ENCODE assay signal across 8 cellular contexts in the genomic region with DNA sequence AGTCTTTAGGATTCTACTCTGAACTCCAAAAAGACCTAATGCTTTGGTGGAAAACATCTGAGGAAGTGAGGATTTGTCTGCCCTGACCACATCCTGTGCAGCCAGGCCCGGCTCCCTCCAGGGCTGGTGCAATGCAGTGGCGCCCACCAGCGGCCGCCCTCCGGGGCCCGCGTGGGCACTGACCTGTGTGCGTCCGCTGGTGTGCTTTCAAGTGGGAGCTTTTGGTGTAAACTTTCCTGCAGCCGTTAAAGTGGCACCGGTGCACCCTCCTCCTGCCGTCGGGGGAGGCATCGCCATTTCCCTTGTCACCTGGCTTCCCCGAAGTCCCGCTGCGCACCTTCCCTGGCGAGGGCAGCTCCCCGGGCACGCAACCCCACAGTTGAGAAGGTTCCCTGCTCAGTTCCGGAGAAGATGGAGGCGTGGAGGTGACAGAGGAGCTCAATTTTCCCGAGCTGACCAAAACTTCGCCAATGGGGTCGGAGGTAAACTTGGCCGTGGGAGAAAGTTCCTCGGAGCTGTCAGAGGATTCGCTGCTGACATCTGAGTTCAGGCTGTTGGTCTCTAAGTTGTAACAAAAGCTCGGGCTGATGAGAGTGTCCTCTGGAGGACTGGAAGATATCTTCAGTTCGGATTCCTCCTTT. TPM values are rescaled to one million over a fixed set of nuclear protein-coding genes. Genes with fewer than 3 reads are reported as not detected.
A peak's percentile ranks its signal among the peaks of the same experiment; 100 is the strongest.
DNase-seq lines count a peak whose midpoint lies in the region; ATAC-seq and TF ChIP-seq lines count a peak whose summit lies in the region.

No MANE protein-coding gene starts in this region.

- H3K9me3 Mint-ChIP-seq in activated T-helper 1 cell treated with anti-CD3 and anti-CD28 coated beads, Interleukin-12 subunit alpha, Interleukin-12 subunit beta, Interleukin-2, Interleukin-4 antibody, amounts not matched to agents 30 ng/mL and 10 ng/mL and 1 ng/mL, durations not matched to agents 14 hours and 24 hours and 36 hours: no peaks in the 10 kb centered on the region

- POLR2A ChIA-PET in BJ (lab: Charles Lee): interaction anchor here (0.5 kb wide), 1 partner anchor 563 kb away, joined by 3 read pairs; no protein-coding TSS in a partner anchor

- peaks cover 75% of the 10 kb centered on the region for H3K4me1 Mint-ChIP-seq in activated T-helper 1 cell treated with anti-CD3 and anti-CD28 coated beads, Interleukin-12 subunit alpha, Interleukin-12 subunit beta, Interleukin-2, Interleukin-4 antibody, amounts not matched to agents 30 ng/mL and 10 ng/mL and 1 ng/mL, durations not matched to agents 14 hours and 24 hours and 36 hours (ENCODE audit: low read depth)

- CTCF ChIA-PET in BJ (lab: Yijun Ruan, JAX): interaction anchor here (0.7 to 2.0 kb wide), 4 partner anchors 39 to 881 kb away, joined by 3 to 4 read pairs (median 3); no protein-coding TSS in a partner anchor

- no peaks in the 10 kb centered on the region for H3K27me3 ChIP-seq in BJ (ENCODE audit: control insufficient read depth, insufficient read depth, low read length)

- DNase-seq in BJ (ENCODE audit: low read depth): no peak
- no peak for DNase-seq in activated T-helper 1 cell treated with anti-CD3 and anti-CD28 coated beads, Interleukin-12 subunit alpha, Interleukin-12 subunit beta, Interleukin-2, Interleukin-4 antibody, amounts not matched to agents 30 ng/mL and 10 ng/mL and 1 ng/mL, durations not matched to agents 14 hours and 24 hours and 36 hours (ENCODE audit: low spot score)
- peak; percentile 83 for DNase-seq in fibroblast of villous mesenchyme (ENCODE audit: low read depth)
- DNase-seq in posterior vena cava (ENCODE audit: low spot score): peak; percentile 88
- DNase-seq in H4 (ENCODE audit: low spot score): no peak
- DNase-seq in NCI-H2171 treated with DMSO at 0.1 percent for 48 hours (lab: John Stamatoyannopoulos, UW): no peak

- intact Hi-C loops in activated T-helper 1 cell treated with anti-CD3 and anti-CD28 coated beads, Interleukin-12 subunit alpha, Interleukin-12 subunit beta, Interleukin-2, Interleukin-4 antibody, amounts not matched to agents 30 ng/mL and 10 ng/mL and 1 ng/mL, durations not matched to agents 14 hours and 24 hours and 36 hours (cut with micrococcal nuclease): loop anchor here (1.0 to 5.0 kb wide), 4 partner anchors 314 to 870 kb away; a partner anchor contains a TSS
- intact Hi-C loops in posterior vena cava (cut with DNase I): loop anchor here (10.0 kb wide), 1 partner anchor 463 kb away; no protein-coding TSS in a partner anchor

- H3K36me3 Mint-ChIP-seq in activated T-helper 1 cell treated with anti-CD3 and anti-CD28 coated beads, Interleukin-12 subunit alpha, Interleukin-12 subunit beta, Interleukin-2, Interleukin-4 antibody, amounts not matched to agents 30 ng/mL and 10 ng/mL and 1 ng/mL, durations not matched to agents 14 hours and 24 hours and 36 hours (ENCODE audit: low read depth): peaks cover 75% of the 10 kb centered on the region

- H3K27ac ChIP-seq in KOPT-K1 (ENCODE audit: low read depth, low read length, poor library complexity, severe bottlenecking): peak overlapping the region; percentile 97

- H3K27me3 Mint-ChIP-seq in activated T-helper 1 cell treated with anti-CD3 and anti-CD28 coated beads, Interleukin-12 subunit alpha, Interleukin-12 subunit beta, Interleukin-2, Interleukin-4 antibody, amounts not matched to agents 30 ng/mL and 10 ng/mL and 1 ng/mL, durations not matched to agents 14 hours and 24 hours and 36 hours (ENCODE audit: insufficient read depth): no peaks in the 10 kb centered on the region

- H3K27ac Mint-ChIP-seq in activated T-helper 1 cell treated with anti-CD3 and anti-CD28 coated beads, Interleukin-12 subunit alpha, Interleukin-12 subunit beta, Interleukin-2, Interleukin-4 antibody, amounts not matched to agents 30 ng/mL and 10 ng/mL and 1 ng/mL, durations not matched to agents 14 hours and 24 hours and 36 hours: peak overlapping the region; percentile 96

- H3K36me3 ChIP-seq in BJ (ENCODE audit: control insufficient read depth, insufficient read depth, low read length): peaks cover 23% of the 10 kb centered on the region
- H3K36me3 ChIP-seq in KOPT-K1 (ENCODE audit: insufficient read depth, low read length): peaks cover 60% of the 10 kb centered on the region

- peak; percentile 57 for TF ChIP-seq CTCF in BJ (IDR thresholded peaks at IDR 0.05; ENCODE audit: insufficient read depth, low read depth, low read length)
- peak; percentile 74 for TF ChIP-seq CTCF in fibroblast of villous mesenchyme (IDR thresholded peaks at IDR 0.05; ENCODE audit: insufficient read depth, low read depth, low read length)

- no peaks in the 10 kb centered on the region for H3K9me3 ChIP-seq in KOPT-K1 (ENCODE audit: insufficient read depth, low read length, poor library complexity, severe bottlenecking)

- peak overlapping the region; percentile 93 for H3K4me3 Mint-ChIP-seq in activated T-helper 1 cell treated with anti-CD3 and anti-CD28 coated beads, Interleukin-12 subunit alpha, Interleukin-12 subunit beta, Interleukin-2, Interleukin-4 antibody, amounts not matched to agents 30 ng/mL and 10 ng/mL and 1 ng/mL, durations not matched to agents 14 hours and 24 hours and 36 hours

- ATAC-seq in HG02970 (IDR thresholded peaks at IDR 0.05; ENCODE audit: low FRiP score, unreplicated experiment): no peak

- H3K4me3 ChIP-seq in BJ (ENCODE audit: low read depth, low read length) (peak overlapping the region; percentile 95), fibroblast of villous mesenchyme (ENCODE audit: low read depth, low read length) (peak overlapping the region; percentile 90)

RNA-seq across cellular contexts. Expression of a gene that starts 3.4 kb away (rescaled TPM):
- polyA plus RNA-seq in BJ (2011; rRNA removed): 41.8 and 79.0 TPM in 2 replicates
- 202 and 251 TPM in 2 replicates for polyA minus RNA-seq in BJ (2011; rRNA and poly(A)+ RNA removed)
- total RNA-seq in activated T-helper 1 cell treated with anti-CD3 and anti-CD28 coated beads, Interleukin-12 subunit alpha, Interleukin-12 subunit beta, Interleukin-2, Interleukin-4 antibody, amounts not matched to agents 30 ng/mL and 10 ng/mL and 1 ng/mL, durations not matched to agents 14 hours and 24 hours and 36 hours: 110 and 113 TPM in 2 replicates
- 37.6 and 51.5 TPM in 2 replicates for total RNA-seq in fibroblast of villous mesenchyme
- total RNA-seq in posterior vena cava: 100 to 1,000 TPM; 183 to 493 TPM
- 2.9 and 3.9 TPM in 2 replicates for total RNA-seq in H4 (2014; rRNA removed; shearing (Covaris generic))

Comparison
In these comparisons a context has a peak if more than half of its experiments do, and no peak if none do; other contexts are left out.
1. DNase-seq: peak in fibroblast of villous mesenchyme (single experiment) and posterior vena cava (single experiment); none in BJ (single experiment), activated T-helper 1 cell treated with anti-CD3 and anti-CD28 coated beads, Interleukin-12 subunit alpha, Interleukin-12 subunit beta, Interleukin-2, Interleukin-4 antibody, amounts not matched to agents 30 ng/mL and 10 ng/mL and 1 ng/mL, durations not matched to agents 14 hours and 24 hours and 36 hours (single experiment), H4 (single experiment) and NCI-H2171 treated with DMSO at 0.1 percent for 48 hours (single experiment).